Comparison of ENCODE assay signal across 8 cellular contexts in genomic region chr16:67326472-67327309, GRCh38. TPM values are rescaled to one million over a fixed set of nuclear protein-coding genes. Genes with fewer than 3 reads are reported as not detected.
A peak's percentile ranks its signal among the peaks of the same experiment; 100 is the strongest.
DNase-seq lines count a peak whose midpoint lies in the region; ATAC-seq and TF ChIP-seq lines count a peak whose summit lies in the region.

Gene KCTD19 (minus strand): TSS chr16:67326741. CDS start chr16:67326707, 34 bp downstream.
Gene LRRC36 (plus strand): TSS chr16:67326815. CDS start chr16:67326863, 48 bp downstream.

- H3K4me1 Mint-ChIP-seq in neural crest cell = peaks cover 9% of the 10 kb centered on the region
- H3K4me1 Mint-ChIP-seq in stimulated activated naive CD8-positive, alpha-beta T cell treated with anti-CD3 and anti-CD28 coated beads, Interleukin-15, Interleukin-2, amounts not matched to agents 100 ng/mL and 50 ng/mL, for 24 hours (ENCODE audit: low read depth) = peaks cover 21% of the 10 kb centered on the region

- H3K36me3 Mint-ChIP-seq in neural crest cell (ENCODE audit: low read depth) = no peaks in the 10 kb centered on the region
- H3K36me3 Mint-ChIP-seq in stimulated activated naive CD8-positive, alpha-beta T cell treated with anti-CD3 and anti-CD28 coated beads, Interleukin-15, Interleukin-2, amounts not matched to agents 100 ng/mL and 50 ng/mL, for 24 hours (ENCODE audit: low read depth) = no peaks in the 10 kb centered on the region

- peak within 1 kb of the TSS; percentile 86 for H3K4me3 Mint-ChIP-seq in neural crest cell
- H3K4me3 Mint-ChIP-seq in stimulated activated naive CD8-positive, alpha-beta T cell treated with anti-CD3 and anti-CD28 coated beads, Interleukin-15, Interleukin-2, amounts not matched to agents 100 ng/mL and 50 ng/mL, for 24 hours = peak within 1 kb of the TSS; percentile 96

- in situ Hi-C loops in GM18951 (cut with MboI; ENCODE audit: low sequenced_read_pairs, unreplicated experiment) = no loop called here

- TF ChIP-seq CTCF in fibroblast of villous mesenchyme (IDR thresholded peaks at IDR 0.05; ENCODE audit: insufficient read depth, low read depth, low read length) (peak; percentile 50), neural crest cell (conservative IDR thresholded peaks at IDR 0.05) (peak; percentile 69)

- TF ChIP-seq POLR2A in GM18951 (IDR thresholded peaks at IDR 0.05; ENCODE audit: extremely low read depth, insufficient read depth, insufficient read length) = peak; percentile 31

- no peaks in the 10 kb centered on the region for H3K9me3 Mint-ChIP-seq in neural crest cell
- no peaks in the 10 kb centered on the region for H3K9me3 Mint-ChIP-seq in stimulated activated naive CD8-positive, alpha-beta T cell treated with anti-CD3 and anti-CD28 coated beads, Interleukin-15, Interleukin-2, amounts not matched to agents 100 ng/mL and 50 ng/mL, for 24 hours

- DNase-seq in NCI-H526 treated with DMSO at 0.1 percent for 48 hours (lab: John Stamatoyannopoulos, UW) (peak; percentile 18), fibroblast of villous mesenchyme (ENCODE audit: low read depth) (peak; percentile 37), neural crest cell (ENCODE audit: low read depth, low spot score) (peak; percentile 95), SW 1271 (lab: John Stamatoyannopoulos, UW) (no peak)
- peak; percentile 83 to 88 for DNase-seq in activated T-cell treated with anti-CD3 and anti-CD28 coated beads, Interleukin-2, amount 50 U/mL, for 48 hours

- H3K4me3 ChIP-seq in fibroblast of villous mesenchyme (ENCODE audit: low read depth, low read length) = peak within 1 kb of the TSS; percentile 63

- H3K27ac Mint-ChIP-seq in neural crest cell (ENCODE audit: unreplicated experiment) = peak within 1 kb of the TSS; percentile 31
- H3K27ac Mint-ChIP-seq in stimulated activated naive CD8-positive, alpha-beta T cell treated with anti-CD3 and anti-CD28 coated beads, Interleukin-15, Interleukin-2, amounts not matched to agents 100 ng/mL and 50 ng/mL, for 24 hours = peak within 1 kb of the TSS; percentile 90

- no peak for ATAC-seq in HG03196 (IDR thresholded peaks at IDR 0.05; ENCODE audit: unreplicated experiment)

- peaks cover 67% of the 10 kb centered on the region for H3K27me3 Mint-ChIP-seq in neural crest cell (ENCODE audit: low read depth)
- peaks cover 41% of the 10 kb centered on the region for H3K27me3 Mint-ChIP-seq in stimulated activated naive CD8-positive, alpha-beta T cell treated with anti-CD3 and anti-CD28 coated beads, Interleukin-15, Interleukin-2, amounts not matched to agents 100 ng/mL and 50 ng/mL, for 24 hours

RNA-seq across cellular contexts. Expression of gene KCTD19, which starts in this region (rescaled TPM):
- under 0.01 TPM in 1 of 2 replicates, not detected in the other for total RNA-seq in fibroblast of villous mesenchyme
- 1.1 and 1.3 TPM in 2 replicates for total RNA-seq in neural crest cell

RNA-seq across cellular contexts. Expression of gene LRRC36, which starts in this region (rescaled TPM):
- total RNA-seq in fibroblast of villous mesenchyme = not detected in 2 replicates
- total RNA-seq in neural crest cell = 0.21 TPM in 1 of 2 replicates, not detected in the other

Comparison
In these comparisons a context has a peak if more than half of its experiments do, and no peak if none do; other contexts are left out.
1. Peak in DNase-seq and H3K4me3 ChIP-seq in fibroblast of villous mesenchyme; RNA of the genes that start here not detected or under 1 TPM.
2. DNase-seq: peak in NCI-H526 treated with DMSO at 0.1 percent for 48 hours (single experiment), activated T-cell treated with anti-CD3 and anti-CD28 coated beads, Interleukin-2, amount 50 U/mL, for 48 hours (2 of 2) and neural crest cell (single experiment); none in SW 1271 (0 of 2).